Comparison of ENCODE assay signal across 31 cellular contexts in the genomic region with DNA sequence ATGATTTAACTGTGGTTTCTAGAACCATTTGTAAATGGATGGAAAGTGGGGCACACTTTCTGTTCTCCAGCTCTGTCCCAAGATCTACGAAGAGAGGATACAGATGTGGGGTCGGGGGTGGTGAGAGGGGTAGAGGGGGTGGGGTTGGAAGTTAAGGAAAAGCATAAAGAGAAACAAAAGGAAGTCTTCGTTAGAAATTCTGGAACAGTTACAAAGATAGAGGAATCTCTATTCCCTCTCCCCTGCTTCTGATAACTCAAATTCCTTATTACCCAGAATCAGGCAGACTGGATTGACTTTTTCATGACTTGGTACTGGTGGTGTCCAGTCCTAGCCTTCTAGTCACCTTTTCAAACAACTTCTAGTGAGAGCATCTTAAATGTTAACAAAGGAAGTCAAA. TPM values are rescaled to one million over a fixed set of nuclear protein-coding genes. Genes with fewer than 3 reads are reported as not detected.
DNase-seq lines count a peak whose midpoint lies in the region; ATAC-seq, FAIRE-seq and TF ChIP-seq lines count a peak whose summit lies in the region.
"Had no signal": no experiment of that assay in that cellular context is flagged by ENCODE, and none has a peak within 500 bp of the region (broad histone marks: within the 10 kb centered on the region; RNA-seq: fewer than 3 reads in every experiment).

No MANE protein-coding gene starts in this region.

- no peak for TF ChIP-seq EP300 in HepG2 (IDR thresholded peaks at IDR 0.05; ENCODE audit: low read depth in 2 of 2, low read length in 2 of 2)
- no peak for TF ChIP-seq EP300 in HepG2 (CRISPR knock-in tag; IDR thresholded peaks at IDR 0.05; ENCODE audit: borderline replicate concordance)
- TF ChIP-seq EP300 in gastroesophageal sphincter (IDR thresholded peaks at IDR 0.05), result no peak
- no peak for TF ChIP-seq EP300 in transverse colon (IDR thresholded peaks at IDR 0.05; ENCODE audit: low read depth)

- H3K4me1 ChIP-seq in HepG2 (ENCODE audit: insufficient read depth, low read length), result peaks cover 28% of the 10 kb centered on the region
- H3K4me1 ChIP-seq in right lobe of liver, result no peaks in the 10 kb centered on the region
- H3K4me1 ChIP-seq in gastroesophageal sphincter, result peaks cover 0 to 40% (median 17%) of the 10 kb centered on the region in 3 donors
- H3K4me1 ChIP-seq in rectal smooth muscle tissue (ENCODE audit: control insufficient read depth, insufficient read depth, low read length), result peaks cover 20% of the 10 kb centered on the region
- peaks cover 0 to 3% (median 0%) of the 10 kb centered on the region in 4 donors for H3K4me1 ChIP-seq in transverse colon
- no peaks in the 10 kb centered on the region for H3K4me1 ChIP-seq in heart left ventricle
- H3K4me1 ChIP-seq: BE2C, BLaER1 had no signal

- POLR2A ChIA-PET in HepG2 (lab: Yijun Ruan, JAX), result no interaction called here

- intact Hi-C loops in HepG2 (cut with micrococcal nuclease; ENCODE audit: unreplicated experiment), result no loop called here
- intact Hi-C loops in right lobe of liver (cut with DNase I), result no loop called here
- intact Hi-C loops in transverse colon (cut with DNase I; ENCODE audit: low total_unique reads), result no loop called here
- intact Hi-C loops in heart left ventricle (cut with DNase I), result no loop called here

- no peaks in the 10 kb centered on the region for H4K20me1 ChIP-seq in HepG2 (ENCODE audit: insufficient read depth, low read length)
- H4K20me1 ChIP-seq: BLaER1 had no signal

- H3K9me3 Mint-ChIP-seq in activated naive CD4-positive, alpha-beta T cell treated with anti-CD3 and anti-CD28 coated beads, Interleukin-2, amount 10 ng/mL, durations not matched to agents 7 days and 5 days, result no peaks in the 10 kb centered on the region
- H3K9me3 Mint-ChIP-seq: CD4-positive, CD25-positive, alpha-beta regulatory T cell; CD8-positive, alpha-beta memory T cell had no signal

- H3K27ac ChIP-seq in HepG2 (ENCODE audit: extremely low read length, insufficient read depth, low read length), result no peak overlapping the region
- no peak overlapping the region for H3K27ac ChIP-seq in right lobe of liver
- peak overlapping the region; percentile 56 to 81 (median 70) for H3K27ac ChIP-seq in gastroesophageal sphincter
- H3K27ac ChIP-seq in rectal smooth muscle tissue (ENCODE audit: low read depth, low read length), result peak overlapping the region; percentile 56
- H3K27ac ChIP-seq in transverse colon, result peak overlapping the region in 3 of 4 donors; percentile 47 to 74 (median 66)
- peak overlapping the region in 1 of 12 donors; percentile 41 for H3K27ac ChIP-seq in heart left ventricle
- H3K27ac ChIP-seq: BLaER1 had no signal

- H3K36me3 ChIP-seq in HepG2 (replicated peaks in 1 of 2; ENCODE audit: control insufficient read depth in 1 of 2, insufficient read depth in 2 of 2, low read length in 2 of 2) (no peaks in the 10 kb centered on the region), right lobe of liver (no peaks in the 10 kb centered on the region), gastroesophageal sphincter (no peaks in the 10 kb centered on the region), rectal smooth muscle tissue (ENCODE audit: control insufficient read depth, insufficient read depth, low read length) (no peaks in the 10 kb centered on the region), transverse colon (no peaks in the 10 kb centered on the region), heart left ventricle (no peaks in the 10 kb centered on the region)
- H3K36me3 ChIP-seq: BE2C, BLaER1 had no signal

- no peaks in the 10 kb centered on the region for H3K79me2 ChIP-seq in HepG2 (ENCODE audit: insufficient read depth, low read length)

- H3K4me3 Mint-ChIP-seq in activated naive CD4-positive, alpha-beta T cell treated with anti-CD3 and anti-CD28 coated beads, Interleukin-2, amount 10 ng/mL, durations not matched to agents 7 days and 5 days, result no peak overlapping the region
- H3K4me3 Mint-ChIP-seq: CD14-positive monocyte; CD4-positive, alpha-beta memory T cell; CD4-positive, CD25-positive, alpha-beta regulatory T cell; CD8-positive, alpha-beta memory T cell had no signal

- H3K9ac ChIP-seq in HepG2 (ENCODE audit: insufficient read depth, low read depth, low read length), result no peak overlapping the region
- H3K9ac ChIP-seq in rectal smooth muscle tissue (ENCODE audit: low read length), result no peak overlapping the region
- H3K9ac ChIP-seq: BLaER1 had no signal

- no peak overlapping the region for H2AFZ ChIP-seq in HepG2 (ENCODE audit: low read length)

- TF ChIP-seq RAD21 in HepG2 (CRISPR knock-in tag; IDR thresholded peaks at IDR 0.05), result no peak

- 72% methylated on average over 3 of the region's 3 CpGs for WGBS in HepG2 (ENCODE audit: low lambda C conversion rate)
- WGBS in right lobe of liver (ENCODE audit: insufficient coverage, low coverage, low lambda C conversion rate, missing lambda C conversion rate), result 37% methylated on average over 3 of the region's 3 CpGs
- 65% methylated on average over 3 of the region's 3 CpGs; no CpG with 5 or more reads in 1 of the 2 donors for WGBS in gastroesophageal sphincter (ENCODE audit: low coverage in 1 of 2), 2 donors
- WGBS in transverse colon (ENCODE audit: low coverage in 1 of 2), 2 donors, result 47 to 48% methylated on average over 3 of the region's 3 CpGs
- WGBS in heart left ventricle, 4 donors, result 34 to 47% (median 38%) methylated on average over 3 of the region's 3 CpGs

- H3K9me3 ChIP-seq in HepG2 (ENCODE audit: low read length), result no peaks in the 10 kb centered on the region
- no peaks in the 10 kb centered on the region for H3K9me3 ChIP-seq in right lobe of liver
- no peaks in the 10 kb centered on the region for H3K9me3 ChIP-seq in gastroesophageal sphincter
- no peaks in the 10 kb centered on the region for H3K9me3 ChIP-seq in transverse colon
- H3K9me3 ChIP-seq in heart left ventricle, result no peaks in the 10 kb centered on the region
- H3K9me3 ChIP-seq: BE2C, BLaER1 had no signal

- H3K36me3 Mint-ChIP-seq in activated naive CD4-positive, alpha-beta T cell treated with anti-CD3 and anti-CD28 coated beads, Interleukin-2, amount 10 ng/mL, durations not matched to agents 7 days and 5 days, result no peaks in the 10 kb centered on the region
- H3K36me3 Mint-ChIP-seq: CD14-positive monocyte; CD4-positive, alpha-beta memory T cell; CD4-positive, CD25-positive, alpha-beta regulatory T cell; CD8-positive, alpha-beta memory T cell had no signal

- H3K4me3 ChIP-seq in HepG2 (replicated peaks in 1 of 3; ENCODE audit: insufficient read depth in 1 of 3, low read depth in 2 of 3, low read length in 3 of 3) (no peak overlapping the region), right lobe of liver (no peak overlapping the region), gastroesophageal sphincter (no peak overlapping the region), rectal smooth muscle tissue (ENCODE audit: low read length) (no peak overlapping the region), transverse colon (no peak overlapping the region), heart left ventricle (no peak overlapping the region)
- H3K4me3 ChIP-seq: BLaER1, GM12878 had no signal

- CTCF ChIA-PET in HepG2 (lab: Yijun Ruan, JAX; ENCODE audit: low intra/inter-chr PET ratio, low total read pairs), result no interaction called here
- CTCF ChIA-PET in activated naive CD4-positive, alpha-beta T cell treated with anti-CD3 and anti-CD28 coated beads, Interleukin-2, amount 10 ng/mL, durations not matched to agents 7 days and 5 days (lab: Charles Lee), result no interaction called here

- no peak overlapping the region for H3K27ac Mint-ChIP-seq in activated naive CD4-positive, alpha-beta T cell treated with anti-CD3 and anti-CD28 coated beads, Interleukin-2, amount 10 ng/mL, durations not matched to agents 7 days and 5 days
- H3K27ac Mint-ChIP-seq: CD14-positive monocyte; CD4-positive, CD25-positive, alpha-beta regulatory T cell; CD8-positive, alpha-beta memory T cell had no signal

- in situ Hi-C loops in HepG2 (cut with HindIII; ENCODE audit: extremely low pct_ligation_motif_present, low pct_unique_long_range_greater_than_20kb) (no loop called here), transverse colon (cut with MboI; ENCODE audit: low pct_ligation_motif_present in 1 of 4, low pct_unique_long_range_greater_than_20kb in 1 of 4, low sequenced_read_pairs in 3 of 4) (no loop called here)

- DNase-seq in HepG2 (ENCODE audit: low spot score), result no peak
- no peak for DNase-seq in right lobe of liver
- DNase-seq in transverse colon, result no peak
- no peak for DNase-seq in heart left ventricle
- no peak for DNase-seq in activated naive CD4-positive, alpha-beta T cell treated with anti-CD3 and anti-CD28 coated beads, Interleukin-2, amount 10 ng/mL, durations not matched to agents 7 days and 5 days
- DNase-seq: 8988T; ACHN; BE2C; C1 segment of cervical spinal cord; CD4-positive, alpha-beta memory T cell; CD4-positive, CD25-positive, alpha-beta regulatory T cell; CD8-positive, alpha-beta memory T cell; COR-L47; DMS 273 treated with DMSO at 0.1 percent for 48 hours; DMS153; DMS53; DMS79; DND-41; EL; GDM1 had no signal

- TF ChIP-seq POLR2A in HepG2 (IDR thresholded peaks at IDR 0.05; ENCODE audit: insufficient read depth in 1 of 2, low read depth in 2 of 2, low read length in 2 of 2) (no peak), right lobe of liver (IDR thresholded peaks at IDR 0.05) (no peak), gastroesophageal sphincter (IDR thresholded peaks at IDR 0.05) (no peak), transverse colon (IDR thresholded peaks at IDR 0.05) (no peak), heart left ventricle (IDR thresholded peaks at IDR 0.05) (no peak)

- peaks cover 22% of the 10 kb centered on the region for H3K27me3 Mint-ChIP-seq in activated naive CD4-positive, alpha-beta T cell treated with anti-CD3 and anti-CD28 coated beads, Interleukin-2, amount 10 ng/mL, durations not matched to agents 7 days and 5 days

- H3K27me3 ChIP-seq in HepG2 (ENCODE audit: control insufficient read depth in 1 of 2, insufficient read depth in 2 of 2, low read length in 2 of 2) (no peaks in the 10 kb centered on the region), right lobe of liver (no peaks in the 10 kb centered on the region), gastroesophageal sphincter (no peaks in the 10 kb centered on the region), rectal smooth muscle tissue (ENCODE audit: control insufficient read depth, insufficient read depth, low read length) (no peaks in the 10 kb centered on the region), transverse colon (no peaks in the 10 kb centered on the region), heart left ventricle (no peaks in the 10 kb centered on the region)
- H3K27me3 ChIP-seq: BLaER1 had no signal

- no TSS peak for BruUV-seq in HepG2 (replicated peaks; lab: Mats Ljungman, UMichigan)

- H3K4me1 Mint-ChIP-seq in activated naive CD4-positive, alpha-beta T cell treated with anti-CD3 and anti-CD28 coated beads, Interleukin-2, amount 10 ng/mL, durations not matched to agents 7 days and 5 days, result no peaks in the 10 kb centered on the region
- H3K4me1 Mint-ChIP-seq: CD4-positive, CD25-positive, alpha-beta regulatory T cell; CD8-positive, alpha-beta memory T cell had no signal

- TF ChIP-seq CTCF in HepG2 (CRISPR knock-in tag; IDR thresholded peaks at IDR 0.05) (no peak), right lobe of liver (IDR thresholded peaks at IDR 0.05) (no peak), gastroesophageal sphincter (IDR thresholded peaks at IDR 0.05) (no peak), transverse colon (IDR thresholded peaks at IDR 0.05) (no peak), heart left ventricle (IDR thresholded peaks at IDR 0.05) (no peak)

- ATAC-seq in HepG2 (no peak), right lobe of liver (no peak), gastroesophageal sphincter (no peak), heart left ventricle (no peak), GM21737 (IDR thresholded peaks at IDR 0.05; ENCODE audit: unreplicated experiment) (no peak)
- ATAC-seq: GM12878 had no signal

- H3K4me2 ChIP-seq in HepG2 (ENCODE audit: low read depth, low read length), result no peak overlapping the region
- H3K4me2 ChIP-seq: BLaER1 had no signal

- no peak for FAIRE-seq in HepG2 (lab: Jason Lieb, UNC)
- FAIRE-seq: A204.1, GM12878, GM12892, GM18507 had no signal

RNA-seq across cellular contexts. Expression of gene GCM1, which starts 4.9 kb away (rescaled TPM):
- total RNA-seq in HepG2 (2016; rRNA removed; fragmentation: Illumina TruSeq; extraction: Trizol) (0.13 and 0.18 TPM in 2 replicates), right lobe of liver (not detected), gastroesophageal sphincter (not detected), transverse colon (under 1 TPM in 1 of 4 donors, not detected in 3; 0.32 TPM), heart left ventricle (not detected)
- 0.09 TPM in 1 of 2 replicates, not detected in the other for total RNA-seq in HepG2 (2016; cell fraction: cytosol; rRNA removed; fragmentation: Illumina TruSeq; extraction: Trizol; ENCODE audit: low read depth)
- total RNA-seq in HepG2 (2016; cell fraction: insoluble cytoplasmic fraction; rRNA removed; fragmentation: Illumina TruSeq; extraction: Trizol), result 0.15 and 0.16 TPM in 2 replicates
- 0.06 and 0.17 TPM in 2 replicates for total RNA-seq in HepG2 (2016; cell fraction: membrane; rRNA removed; fragmentation: Illumina TruSeq; extraction: Trizol)
- 0.13 TPM in 1 of 2 replicates, not detected in the other for total RNA-seq in HepG2 (2016; cell fraction: nucleus; rRNA removed; fragmentation: Illumina TruSeq; extraction: Trizol)
- polyA plus RNA-seq in HepG2 (2011; rRNA removed) (0.03 and 0.04 TPM in 2 replicates), heart left ventricle (under 1 TPM in 1 of 2 donors, not detected in 1; 0.03 TPM)
- 0.03 TPM in 2 replicates for polyA plus RNA-seq in HepG2 (2011; cell fraction: cytosol; rRNA removed)
- 0.05 TPM in 1 of 2 replicates, not detected in the other for polyA plus RNA-seq in HepG2 (2011; cell fraction: nucleus; rRNA removed)
- polyA plus RNA-seq in HepG2 (2012), result 0.24 TPM in 1 of 2 replicates, not detected in the other
- not detected in 2 replicates for polyA plus RNA-seq in HepG2 (2016; cell fraction: cytosol; fragmentation: Illumina TruSeq; extraction: Trizol; ENCODE audit: low read depth)
- 0.13 TPM in 1 of 2 replicates, not detected in the other for polyA plus RNA-seq in HepG2 (2016; cell fraction: insoluble cytoplasmic fraction; fragmentation: Illumina TruSeq; extraction: Trizol; ENCODE audit: low read depth)
- not detected in 2 replicates for polyA plus RNA-seq in HepG2 (2016; cell fraction: membrane; fragmentation: Illumina TruSeq; extraction: Trizol; ENCODE audit: low read depth)
- 0.16 and 0.22 TPM in 2 replicates for polyA plus RNA-seq in HepG2 (2016; cell fraction: nucleus; fragmentation: Illumina TruSeq; extraction: Trizol; ENCODE audit: insufficient read depth, low read depth)
- polyA minus RNA-seq in HepG2 (2011; rRNA and poly(A)+ RNA removed; ENCODE audit: low replicate concordance), result not detected in 2 replicates
- not detected in 2 replicates for polyA minus RNA-seq in HepG2 (2011; cell fraction: cytosol; rRNA and poly(A)+ RNA removed)
- polyA minus RNA-seq in HepG2 (2011; cell fraction: nucleus; rRNA and poly(A)+ RNA removed), result not detected in 2 replicates
- total RNA-seq: CD8-positive, alpha-beta memory T cell; G401 had no signal
- polyA plus RNA-seq: AG04450; CD14-positive monocyte; CD4-positive, alpha-beta memory T cell; CD8-positive, alpha-beta memory T cell had no signal

Comparison
In these comparisons a context has a peak if more than half of its experiments do, and no peak if none do; other contexts are left out.
1. H3K27ac ChIP-seq: peak in gastroesophageal sphincter (4 of 4), rectal smooth muscle tissue (single experiment) and transverse colon (3 of 4); none in HepG2 (single experiment) and right lobe of liver (0 of 3).